ENCODE assay signal across 10 cellular contexts in the genomic region with DNA sequence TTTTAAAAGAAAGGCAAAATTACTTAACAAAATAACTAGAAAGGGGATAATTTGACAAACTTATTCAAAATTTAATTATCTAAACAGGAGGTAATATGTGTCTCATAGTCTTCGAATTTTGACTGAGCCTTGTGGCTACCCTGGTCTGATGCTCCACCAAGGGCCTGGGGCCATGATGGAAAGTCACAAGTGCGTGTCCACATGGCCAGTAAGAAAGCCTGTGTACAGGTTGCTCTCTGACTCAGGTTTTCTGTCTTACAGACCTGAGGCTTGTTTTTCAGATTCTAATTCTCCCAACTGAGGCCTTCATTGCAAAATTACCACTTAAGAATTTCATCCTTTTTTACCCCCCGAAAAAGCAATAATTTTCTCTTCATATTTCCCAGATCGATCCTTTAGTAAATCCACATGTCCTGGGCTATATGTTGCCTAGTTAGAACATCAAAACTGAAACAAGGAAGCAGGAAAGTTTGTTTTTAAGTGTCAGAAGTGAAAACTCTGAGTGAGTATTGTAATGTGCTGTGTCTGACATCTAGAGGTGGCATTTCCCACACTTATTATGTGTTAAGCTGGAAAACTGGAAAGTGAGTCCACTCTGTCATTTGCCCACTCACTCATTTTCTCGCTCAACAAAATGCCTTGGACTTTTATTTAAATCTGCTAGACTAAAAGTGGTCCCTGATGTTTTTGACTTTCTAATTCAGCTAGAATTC. TPM values are rescaled to one million over a fixed set of nuclear protein-coding genes. Genes with fewer than 3 reads are reported as not detected.
A peak's percentile ranks its signal among the peaks of the same experiment; 100 is the strongest.
DNase-seq lines count a peak whose midpoint lies in the region; ATAC-seq and TF ChIP-seq lines count a peak whose summit lies in the region.
"Had no signal": no experiment of that assay in that cellular context is flagged by ENCODE, and none has a peak within 500 bp of the region (broad histone marks: within the 10 kb centered on the region; RNA-seq: fewer than 3 reads in every experiment).

No MANE protein-coding gene starts in this region.

- H3K27me3 ChIP-seq in psoas muscle (ENCODE audit: insufficient read depth in 3 of 3, low read length in 2 of 3), result no peaks in the 10 kb centered on the region

- TF ChIP-seq CTCF in cardiac fibroblast (IDR thresholded peaks at IDR 0.05; ENCODE audit: low read depth, low read length) (no peak), psoas muscle (IDR thresholded peaks at IDR 0.05) (peak; percentile 32)

- no peaks in the 10 kb centered on the region for H3K36me3 Mint-ChIP-seq in activated T-helper 2 cell treated with anti-CD3 and anti-CD28 coated beads, Interferon-gamma antibody, Interleukin-2, Interleukin-4, amounts not matched to agents 10 μg/mL and 5 μg/mL and 100 μg/mL, durations not matched to agents 14 hours and 24 hours and 36 hours (ENCODE audit: low read depth)

- peaks cover 15% of the 10 kb centered on the region for H3K27me3 Mint-ChIP-seq in activated T-helper 2 cell treated with anti-CD3 and anti-CD28 coated beads, Interferon-gamma antibody, Interleukin-2, Interleukin-4, amounts not matched to agents 10 μg/mL and 5 μg/mL and 100 μg/mL, durations not matched to agents 14 hours and 24 hours and 36 hours (ENCODE audit: low read depth)

- H3K4me1 ChIP-seq in psoas muscle, result no peaks in the 10 kb centered on the region
- H3K4me1 ChIP-seq: parathyroid adenoma had no signal

- WGBS in psoas muscle, 3 donors, result 88 to 92% (median 89%) methylated on average over 5 of the region's 5 CpGs

- no peaks in the 10 kb centered on the region for H3K9me3 ChIP-seq in psoas muscle

- DNase-seq in DMS 273 (lab: John Stamatoyannopoulos, UW; ENCODE audit: unreplicated experiment), result peak; percentile 6
- DNase-seq in DMS 273 treated with DMSO at 0.1 percent for 48 hours (lab: John Stamatoyannopoulos, UW), result no peak
- peak; percentile 3 to 15 for DNase-seq in cardiac fibroblast (ENCODE audit: low read depth in 2 of 2)
- DNase-seq in psoas muscle, result no peak
- DNase-seq in activated T-helper 2 cell treated with anti-CD3 and anti-CD28 coated beads, Interferon-gamma antibody, Interleukin-2, Interleukin-4, amounts not matched to agents 10 μg/mL and 5 μg/mL and 100 μg/mL, durations not matched to agents 14 hours and 24 hours and 36 hours (ENCODE audit: low spot score), result no peak
- no peak for DNase-seq in NCI-H2227 treated with DMSO at 0.1 percent for 48 hours (lab: John Stamatoyannopoulos, UW)

- no peak overlapping the region for H3K27ac Mint-ChIP-seq in activated T-helper 2 cell treated with anti-CD3 and anti-CD28 coated beads, Interferon-gamma antibody, Interleukin-2, Interleukin-4, amounts not matched to agents 10 μg/mL and 5 μg/mL and 100 μg/mL, durations not matched to agents 14 hours and 24 hours and 36 hours

- no peak overlapping the region for H3K4me3 ChIP-seq in cardiac fibroblast (replicated peaks in 1 of 2; ENCODE audit: low read depth in 2 of 2, low read length in 2 of 2)
- H3K4me3 ChIP-seq in psoas muscle, result no peak overlapping the region

- intact Hi-C loops in psoas muscle (cut with DNase I), result loop anchor here (2.0 to 10.0 kb wide), 2 partner anchors 203 to 207 kb away; no protein-coding TSS in a partner anchor
- intact Hi-C loops in activated T-helper 2 cell treated with anti-CD3 and anti-CD28 coated beads, Interferon-gamma antibody, Interleukin-2, Interleukin-4, amounts not matched to agents 10 μg/mL and 5 μg/mL and 100 μg/mL, durations not matched to agents 14 hours and 24 hours and 36 hours (cut with micrococcal nuclease), result loop anchor here (10.0 kb wide), 1 partner anchor 93 kb away; no protein-coding TSS in a partner anchor

- ATAC-seq in HG03469 (IDR thresholded peaks at IDR 0.05; ENCODE audit: unreplicated experiment) (peak; percentile 42), psoas muscle (peak in 2 of 4 donors; percentile 47 to 61), HG03432 (IDR thresholded peaks at IDR 0.05; ENCODE audit: unreplicated experiment) (no peak)

- no peak overlapping the region for H3K4me3 Mint-ChIP-seq in activated T-helper 2 cell treated with anti-CD3 and anti-CD28 coated beads, Interferon-gamma antibody, Interleukin-2, Interleukin-4, amounts not matched to agents 10 μg/mL and 5 μg/mL and 100 μg/mL, durations not matched to agents 14 hours and 24 hours and 36 hours (ENCODE audit: low read depth)

- no peaks in the 10 kb centered on the region for H3K36me3 ChIP-seq in psoas muscle (ENCODE audit: insufficient read depth in 1 of 2, low read depth in 1 of 2)

- no peaks in the 10 kb centered on the region for H3K9me3 Mint-ChIP-seq in activated T-helper 2 cell treated with anti-CD3 and anti-CD28 coated beads, Interferon-gamma antibody, Interleukin-2, Interleukin-4, amounts not matched to agents 10 μg/mL and 5 μg/mL and 100 μg/mL, durations not matched to agents 14 hours and 24 hours and 36 hours

- no peak overlapping the region for H3K27ac ChIP-seq in psoas muscle
- H3K27ac ChIP-seq: 22Rv1, parathyroid adenoma had no signal

- H3K4me1 Mint-ChIP-seq in activated T-helper 2 cell treated with anti-CD3 and anti-CD28 coated beads, Interferon-gamma antibody, Interleukin-2, Interleukin-4, amounts not matched to agents 10 μg/mL and 5 μg/mL and 100 μg/mL, durations not matched to agents 14 hours and 24 hours and 36 hours (ENCODE audit: low read depth), result peaks cover 7% of the 10 kb centered on the region

RNA-seq across cellular contexts. Expression of gene CYP3A43, which starts 10.0 kb away (rescaled TPM):
- total RNA-seq in psoas muscle, result under 1 TPM in 1 of 4 donors, not detected in 3; 0.29 TPM
- polyA plus RNA-seq in psoas muscle, result under 1 TPM in 1 of 3 donors, not detected in 2; 0.08 TPM
- not detected in 2 replicates for total RNA-seq in activated T-helper 2 cell treated with anti-CD3 and anti-CD28 coated beads, Interferon-gamma antibody, Interleukin-2, Interleukin-4, amounts not matched to agents 10 μg/mL and 5 μg/mL and 100 μg/mL, durations not matched to agents 14 hours and 24 hours and 36 hours

RNA-seq across cellular contexts. Expression of gene OR2AE1, which starts 39.0 kb away (rescaled TPM):
- total RNA-seq in psoas muscle, result not detected
- polyA plus RNA-seq in psoas muscle, result under 1 TPM in 2 of 3 donors, not detected in 1; 0.05 to 0.17 TPM
- 0.23 and 0.46 TPM in 2 replicates for total RNA-seq in activated T-helper 2 cell treated with anti-CD3 and anti-CD28 coated beads, Interferon-gamma antibody, Interleukin-2, Interleukin-4, amounts not matched to agents 10 μg/mL and 5 μg/mL and 100 μg/mL, durations not matched to agents 14 hours and 24 hours and 36 hours

RNA-seq across cellular contexts. Expression of gene CYP3A4, which starts 53.8 kb away (rescaled TPM):
- total RNA-seq in psoas muscle, result 1 to 10 TPM in 2 of 4 donors, under 1 TPM in 1, not detected in 1; 0.34 to 4.2 (median 3.2) TPM
- polyA plus RNA-seq in psoas muscle, result under 1 TPM; 0.08 to 0.26 (median 0.10) TPM
- total RNA-seq in activated T-helper 2 cell treated with anti-CD3 and anti-CD28 coated beads, Interferon-gamma antibody, Interleukin-2, Interleukin-4, amounts not matched to agents 10 μg/mL and 5 μg/mL and 100 μg/mL, durations not matched to agents 14 hours and 24 hours and 36 hours, result not detected in 2 replicates

Comparison
In these comparisons a context has a peak if more than half of its experiments do, and no peak if none do; other contexts are left out.
1. DNase-seq: peak in DMS 273 (single experiment) and cardiac fibroblast (2 of 2); none in DMS 273 treated with DMSO at 0.1 percent for 48 hours (single experiment), psoas muscle (0 of 2), activated T-helper 2 cell treated with anti-CD3 and anti-CD28 coated beads, Interferon-gamma antibody, Interleukin-2, Interleukin-4, amounts not matched to agents 10 μg/mL and 5 μg/mL and 100 μg/mL, durations not matched to agents 14 hours and 24 hours and 36 hours (single experiment) and NCI-H2227 treated with DMSO at 0.1 percent for 48 hours (single experiment).